ENCODE assay signal across 8 cellular contexts in genomic region chr2:132353380-132353779, GRCh38.
A peak's percentile ranks its signal among the peaks of the same experiment; 100 is the strongest.
DNase-seq lines count a peak whose midpoint lies in the region; ATAC-seq, FAIRE-seq and TF ChIP-seq lines count a peak whose summit lies in the region.
"Not testable (repeated sequence)": the region's sequence is repeated elsewhere in the genome, so short reads cannot be mapped to it uniquely, and the experiment has no call there.

No MANE protein-coding gene starts in this region.

- not testable (repeated sequence) for H3K27me3 ChIP-seq in AG04450 (ENCODE audit: control insufficient read depth, insufficient read depth, low read length); pancreas; stomach smooth muscle (ENCODE audit: control insufficient read depth in 1 of 2, insufficient read depth in 2 of 2, low read length in 2 of 2)

- not testable (repeated sequence) for TF ChIP-seq CTCF in AG04450 (IDR thresholded peaks at IDR 0.05; ENCODE audit: low read depth, low read length); HFFc6 (IDR thresholded peaks at IDR 0.05); coronary artery (IDR thresholded peaks at IDR 0.05); pancreas (IDR thresholded peaks at IDR 0.05)

- not testable (repeated sequence) for H3K9me3 ChIP-seq in AG04450 (ENCODE audit: control insufficient read depth, insufficient read depth, low read length); pancreas; stomach smooth muscle (ENCODE audit: control insufficient read depth in 2 of 2, low read length in 2 of 2)

- H3K4me3 ChIP-seq in AG04450 (ENCODE audit: low read depth, low read length) (peak overlapping the region; percentile 53), coronary artery (peak overlapping the region; percentile 73), pancreas (peak overlapping the region; percentile 23 to 55 (median 49)), stomach smooth muscle (ENCODE audit: low read length in 2 of 2) (peak overlapping the region; percentile 12 to 68)

- H3K4me1 ChIP-seq in pancreas; stomach smooth muscle (ENCODE audit: control insufficient read depth, insufficient read depth, low read length): not testable (repeated sequence)

- H3K9ac ChIP-seq in stomach smooth muscle (ENCODE audit: low read length in 2 of 2) = not testable (repeated sequence)

- POLR2A ChIA-PET in AG04450 (lab: Yijun Ruan, JAX) = not testable (repeated sequence)

- intact Hi-C loops in Right ventricle myocardium inferior (cut with DNase I); pancreas (cut with DNase I): not testable (repeated sequence)

- H3K4me1 Mint-ChIP-seq in HFFc6 (ENCODE audit: low read depth) = not testable (repeated sequence)

- 0% methylated on average over 24 to 32 of the region's 32 CpGs for WGBS in pancreas, 2 donors

- H3K27ac ChIP-seq in AG04450 (ENCODE audit: low read depth, low read length); coronary artery; stomach smooth muscle (ENCODE audit: low read length): not testable (repeated sequence)
- peak overlapping the region in 2 of 4 donors; percentile 55 to 64 for H3K27ac ChIP-seq in pancreas

- not testable (repeated sequence) for H3K27me3 Mint-ChIP-seq in HFFc6 (ENCODE audit: insufficient read depth)

- FAIRE-seq in pancreas (lab: Jason Lieb, UNC) = not testable (repeated sequence)

- peak; percentile 48 for ATAC-seq in SK-N-SH treated with all-trans-retinoic acid at 6 μM for 48 hours
- not testable (repeated sequence) for ATAC-seq in Right ventricle myocardium inferior
- ATAC-seq in pancreas = peak; percentile 26 to 50 (median 42)

- peak overlapping the region; percentile 62 for H3K4me3 Mint-ChIP-seq in HFFc6

- H3K9me3 Mint-ChIP-seq in HFFc6 = not testable (repeated sequence)

- H3K36me3 Mint-ChIP-seq in HFFc6 (ENCODE audit: low read depth) = not testable (repeated sequence)

- not testable (repeated sequence) for DNase-seq in AG04450 (ENCODE audit: low read depth, low spot score); HFFc6; coronary artery (ENCODE audit: low spot score)
- DNase-seq in Right ventricle myocardium inferior (ENCODE audit: missing footprints) = peak; percentile 50
- peak; percentile 80 for DNase-seq in left kidney (ENCODE audit: low read depth, low spot score)
- DNase-seq in pancreas = peak; percentile 40 to 83 (median 56)

- not testable (repeated sequence) for H3K36me3 ChIP-seq in pancreas; stomach smooth muscle (ENCODE audit: control insufficient read depth in 2 of 2, insufficient read depth in 2 of 2, low read length in 2 of 2)

- not testable (repeated sequence) for H3K27ac Mint-ChIP-seq in HFFc6

- CTCF ChIA-PET in AG04450 (lab: Charles Lee) = not testable (repeated sequence)
